ENCODE assay signal across 15 cellular contexts in the genomic region with DNA sequence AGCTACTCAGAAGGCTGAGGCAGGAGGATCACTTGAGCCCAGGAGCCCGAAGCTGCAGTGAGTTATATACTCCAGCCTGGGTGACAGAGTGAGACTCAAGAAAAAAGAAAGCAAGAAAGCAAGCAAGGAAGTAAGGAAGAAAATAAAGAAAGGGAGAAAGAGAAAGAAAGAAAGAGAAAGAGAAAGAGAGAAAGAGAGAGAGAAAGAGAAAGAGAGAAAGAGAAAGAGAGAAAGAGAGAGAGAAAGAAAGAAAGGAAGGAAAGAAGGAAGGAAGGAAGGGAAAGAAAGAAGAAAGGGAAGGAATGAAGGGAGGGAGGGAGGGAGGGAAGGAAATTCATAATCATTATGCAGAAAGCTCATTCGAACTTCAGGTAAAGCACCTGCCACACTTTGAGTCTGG. TPM values are rescaled to one million over a fixed set of nuclear protein-coding genes. Genes with fewer than 3 reads are reported as not detected.
A peak's percentile ranks its signal among the peaks of the same experiment; 100 is the strongest.
DNase-seq lines count a peak whose midpoint lies in the region; ATAC-seq and TF ChIP-seq lines count a peak whose summit lies in the region.
"Had no signal": no experiment of that assay in that cellular context is flagged by ENCODE, and none has a peak within 500 bp of the region (broad histone marks: within the 10 kb centered on the region; RNA-seq: fewer than 3 reads in every experiment).

No MANE protein-coding gene starts in this region.

- H3K4me3 Mint-ChIP-seq in activated T-cell treated with anti-CD3 and anti-CD28 coated beads, Interleukin-2, amount 50 U/mL, for 24 hours: no peak overlapping the region
- H3K4me3 Mint-ChIP-seq in activated CD8-positive, alpha-beta T cell treated with anti-CD3 and anti-CD28 coated beads for 36 hours: no peak overlapping the region
- H3K4me3 Mint-ChIP-seq in neural crest cell (no peak overlapping the region), T-cell (no peak overlapping the region)
- H3K4me3 Mint-ChIP-seq: CD8-positive, alpha-beta memory T cell had no signal

- TF ChIP-seq CTCF in HEK293 (tag by site-specific recombination; IDR thresholded peaks at IDR 0.05): no peak
- TF ChIP-seq CTCF in activated CD8-positive, alpha-beta T cell treated with anti-CD3 and anti-CD28 coated beads for 36 hours (IDR thresholded peaks at IDR 0.05): peak; percentile 9
- no peak for TF ChIP-seq CTCF in neural crest cell (conservative IDR thresholded peaks at IDR 0.05)

- H3K27me3 Mint-ChIP-seq in activated T-cell treated with anti-CD3 and anti-CD28 coated beads, Interleukin-2, amount 50 U/mL, for 24 hours: no peaks in the 10 kb centered on the region
- no peaks in the 10 kb centered on the region for H3K27me3 Mint-ChIP-seq in activated CD8-positive, alpha-beta T cell treated with anti-CD3 and anti-CD28 coated beads for 36 hours
- H3K27me3 Mint-ChIP-seq in neural crest cell (ENCODE audit: low read depth) (no peaks in the 10 kb centered on the region), T-cell (no peaks in the 10 kb centered on the region)
- H3K27me3 Mint-ChIP-seq: CD8-positive, alpha-beta memory T cell had no signal

- H3K27ac ChIP-seq in HEK293 (ENCODE audit: extremely low read depth, low read depth, low read length): no peak overlapping the region
- H3K27ac ChIP-seq: BLaER1, HL-60 had no signal

- CTCF ChIA-PET in HEK293 (lab: Yijun Ruan, JAX) (interaction anchor here (0.6 to 7.7 kb wide), 4 partner anchors 43 to 230 kb away, joined by 3 to 70 read pairs (median 5); no protein-coding TSS in a partner anchor), T-cell (lab: Charles Lee) (interaction anchor here in 1 of 2 donors (1.0 kb wide), 1 partner anchor 31 kb away, joined by 3 read pairs; no protein-coding TSS in a partner anchor)
- CTCF ChIA-PET in activated CD8-positive, alpha-beta T cell treated with anti-CD3 and anti-CD28 coated beads for 36 hours (lab: Charles Lee): interaction anchor here (0.6 to 2.2 kb wide), 5 partner anchors 26 to 341 kb away, joined by 3 to 6 read pairs (median 3); no protein-coding TSS in a partner anchor

- H3K9me3 Mint-ChIP-seq in activated T-cell treated with anti-CD3 and anti-CD28 coated beads, Interleukin-2, amount 50 U/mL, for 24 hours: no peaks in the 10 kb centered on the region
- H3K9me3 Mint-ChIP-seq in activated CD8-positive, alpha-beta T cell treated with anti-CD3 and anti-CD28 coated beads for 36 hours: no peaks in the 10 kb centered on the region
- H3K9me3 Mint-ChIP-seq in neural crest cell: no peaks in the 10 kb centered on the region
- no peaks in the 10 kb centered on the region for H3K9me3 Mint-ChIP-seq in T-cell
- H3K9me3 Mint-ChIP-seq: CD8-positive, alpha-beta memory T cell had no signal

- H3K4me1 ChIP-seq in HEK293 (ENCODE audit: control insufficient read depth, insufficient read depth, low read length): no peaks in the 10 kb centered on the region
- H3K4me1 ChIP-seq: BLaER1 had no signal

- intact Hi-C loops in activated CD8-positive, alpha-beta T cell treated with anti-CD3 and anti-CD28 coated beads for 36 hours (cut with micrococcal nuclease): no loop called here

- no peaks in the 10 kb centered on the region; a peak in 1 of 3 replicates for H3K36me3 ChIP-seq in HEK293 (ENCODE audit: control insufficient read depth in 2 of 2, insufficient read depth in 1 of 2, low read length in 2 of 2)

- peak overlapping the region; percentile 72 for H3K27ac Mint-ChIP-seq in activated T-cell treated with anti-CD3 and anti-CD28 coated beads, Interleukin-2, amount 50 U/mL, for 24 hours
- H3K27ac Mint-ChIP-seq in activated CD8-positive, alpha-beta T cell treated with anti-CD3 and anti-CD28 coated beads for 36 hours: no peak overlapping the region
- H3K27ac Mint-ChIP-seq in neural crest cell (ENCODE audit: unreplicated experiment) (peak overlapping the region; percentile 22), T-cell (peak overlapping the region in 1 of 2 donors; percentile 52)

- H3K9me3 ChIP-seq in HEK293 (ENCODE audit: control insufficient read depth, insufficient read depth, low read depth, low read length): no peaks in the 10 kb centered on the region
- H3K9me3 ChIP-seq: BLaER1 had no signal

- ATAC-seq in activated CD8-positive, alpha-beta T cell treated with anti-CD3 and anti-CD28 coated beads for 36 hours: no peak
- no peak for ATAC-seq in T-cell (replicated peaks in 1 of 4)
- ATAC-seq: HCT116 had no signal

- POLR2A ChIA-PET in HEK293 (lab: Yijun Ruan, JAX) (no interaction called here), T-cell (lab: Charles Lee) (no interaction called here)
- POLR2A ChIA-PET in activated CD8-positive, alpha-beta T cell treated with anti-CD3 and anti-CD28 coated beads for 36 hours (lab: Charles Lee): interaction anchor here (1.4 kb wide), 1 partner anchor 8 kb away, joined by 4 read pairs; no protein-coding TSS in a partner anchor

- no peak overlapping the region for H3K4me3 ChIP-seq in HEK293 (ENCODE audit: low read depth, low read length)
- H3K4me3 ChIP-seq: BLaER1 had no signal

- no peak for DNase-seq in activated T-cell treated with anti-CD3 and anti-CD28 coated beads, Interleukin-2, amount 50 U/mL, for 24 hours
- DNase-seq in activated T-cell treated with anti-CD3 and anti-CD28 coated beads, Interleukin-2, amount 50 U/mL, for 1 hour: no peak
- no peak for DNase-seq in activated CD8-positive, alpha-beta T cell treated with anti-CD3 and anti-CD28 coated beads for 36 hours
- DNase-seq in neural crest cell (ENCODE audit: low read depth, low spot score) (no peak), T-cell (no peak)
- DNase-seq in activated CD4-positive, alpha-beta T cell treated with anti-CD3 and anti-CD28 coated beads for 4 hours: no peak
- DNase-seq: 8988T; AML-193; CD8-positive, alpha-beta memory T cell; DMS53; GF-D8 had no signal

- H3K36me3 Mint-ChIP-seq in activated T-cell treated with anti-CD3 and anti-CD28 coated beads, Interleukin-2, amount 50 U/mL, for 24 hours (ENCODE audit: low read depth): no peaks in the 10 kb centered on the region
- H3K36me3 Mint-ChIP-seq in activated CD8-positive, alpha-beta T cell treated with anti-CD3 and anti-CD28 coated beads for 36 hours (ENCODE audit: low read depth): no peaks in the 10 kb centered on the region
- no peaks in the 10 kb centered on the region for H3K36me3 Mint-ChIP-seq in neural crest cell (ENCODE audit: low read depth)
- H3K36me3 Mint-ChIP-seq in T-cell: no peaks in the 10 kb centered on the region
- H3K36me3 Mint-ChIP-seq: CD8-positive, alpha-beta memory T cell had no signal

- no peaks in the 10 kb centered on the region for H3K4me1 Mint-ChIP-seq in activated T-cell treated with anti-CD3 and anti-CD28 coated beads, Interleukin-2, amount 50 U/mL, for 24 hours (ENCODE audit: low read depth)
- no peaks in the 10 kb centered on the region for H3K4me1 Mint-ChIP-seq in activated CD8-positive, alpha-beta T cell treated with anti-CD3 and anti-CD28 coated beads for 36 hours (ENCODE audit: low read depth)
- H3K4me1 Mint-ChIP-seq in neural crest cell (peaks cover 8% of the 10 kb centered on the region), T-cell (peaks cover 0 to 2% (median 0%) of the 10 kb centered on the region in 3 donors)

TF ChIP-seq in HEK293, 187 proteins besides CTCF, POLR2A, EP300 and RAD21 (continues in another document):
- TF ChIP-seq, protein P1, sequence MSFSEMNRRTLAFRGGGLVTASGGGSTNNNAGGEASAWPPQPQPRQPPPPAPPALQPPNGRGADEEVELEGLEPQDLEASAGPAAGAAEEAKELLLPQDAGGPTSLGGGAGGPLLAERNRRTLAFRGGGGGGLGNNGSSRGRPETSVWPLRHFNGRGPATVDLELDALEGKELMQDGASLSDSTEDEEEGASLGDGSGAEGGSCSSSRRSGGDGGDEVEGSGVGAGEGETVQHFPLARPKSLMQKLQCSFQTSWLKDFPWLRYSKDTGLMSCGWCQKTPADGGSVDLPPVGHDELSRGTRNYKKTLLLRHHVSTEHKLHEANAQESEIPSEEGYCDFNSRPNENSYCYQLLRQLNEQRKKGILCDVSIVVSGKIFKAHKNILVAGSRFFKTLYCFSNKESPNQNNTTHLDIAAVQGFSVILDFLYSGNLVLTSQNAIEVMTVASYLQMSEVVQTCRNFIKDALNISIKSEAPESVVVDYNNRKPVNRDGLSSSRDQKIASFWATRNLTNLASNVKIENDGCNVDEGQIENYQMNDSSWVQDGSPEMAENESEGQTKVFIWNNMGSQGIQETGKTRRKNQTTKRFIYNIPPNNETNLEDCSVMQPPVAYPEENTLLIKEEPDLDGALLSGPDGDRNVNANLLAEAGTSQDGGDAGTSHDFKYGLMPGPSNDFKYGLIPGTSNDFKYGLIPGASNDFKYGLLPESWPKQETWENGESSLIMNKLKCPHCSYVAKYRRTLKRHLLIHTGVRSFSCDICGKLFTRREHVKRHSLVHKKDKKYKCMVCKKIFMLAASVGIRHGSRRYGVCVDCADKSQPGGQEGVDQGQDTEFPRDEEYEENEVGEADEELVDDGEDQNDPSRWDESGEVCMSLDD (tag by site-specific recombination; IDR thresholded peaks at IDR 0.05): no peak
- no peak for TF ChIP-seq MEIS1 (CRISPR knock-in tag; IDR thresholded peaks at IDR 0.05; ENCODE audit: borderline replicate concordance)
- TF ChIP-seq SCRT1 (tag by site-specific recombination; IDR thresholded peaks at IDR 0.05; ENCODE audit: borderline replicate concordance): no peak
- peak; percentile 62 for TF ChIP-seq ZNF366 (tag by site-specific recombination; conservative IDR thresholded peaks at IDR 0.05)
- TF ChIP-seq OVOL3 (tag by site-specific recombination; IDR thresholded peaks at IDR 0.05): no peak
- no peak for TF ChIP-seq HOXC10 (CRISPR knock-in tag; IDR thresholded peaks at IDR 0.05)
- TF ChIP-seq, protein P2, sequence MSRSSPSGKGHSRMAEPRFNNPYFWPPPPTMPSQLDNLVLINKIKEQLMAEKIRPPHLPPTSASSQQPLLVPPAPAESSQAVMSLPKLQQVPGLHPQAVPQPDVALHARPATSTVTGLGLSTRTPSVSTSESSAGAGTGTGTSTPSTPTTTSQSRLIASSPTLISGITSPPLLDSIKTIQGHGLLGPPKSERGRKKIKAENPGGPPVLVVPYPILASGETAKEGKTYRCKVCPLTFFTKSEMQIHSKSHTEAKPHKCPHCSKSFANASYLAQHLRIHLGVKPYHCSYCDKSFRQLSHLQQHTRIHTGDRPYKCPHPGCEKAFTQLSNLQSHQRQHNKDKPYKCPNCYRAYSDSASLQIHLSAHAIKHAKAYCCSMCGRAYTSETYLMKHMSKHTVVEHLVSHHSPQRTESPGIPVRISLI (tag by site-specific recombination; IDR thresholded peaks at IDR 0.05): no peak
- TF ChIP-seq ZNF791 (tag by site-specific recombination; IDR thresholded peaks at IDR 0.05): no peak
- TF ChIP-seq ZNF140 (tag by site-specific recombination; IDR thresholded peaks at IDR 0.05): no peak
- TF ChIP-seq ZNF624 (tag by site-specific recombination; IDR thresholded peaks at IDR 0.05): no peak
- TF ChIP-seq ZNF211 (tag by site-specific recombination; IDR thresholded peaks at IDR 0.05; ENCODE audit: low read depth): no peak
- no peak for TF ChIP-seq ZFP37 (tag by site-specific recombination; IDR thresholded peaks at IDR 0.05)

RNA-seq across cellular contexts. Expression of a gene that starts 33.9 kb away (rescaled TPM):
- 1 to 10 TPM; 3.6 to 3.8 TPM for total RNA-seq in activated CD8-positive, alpha-beta T cell treated with anti-CD3 and anti-CD28 coated beads for 36 hours
- total RNA-seq in neural crest cell (50.9 and 56.2 TPM in 2 replicates), T-cell (1 to 10 TPM; 3.3 to 8.6 (median 6.9) TPM)
